In the genomic region with DNA sequence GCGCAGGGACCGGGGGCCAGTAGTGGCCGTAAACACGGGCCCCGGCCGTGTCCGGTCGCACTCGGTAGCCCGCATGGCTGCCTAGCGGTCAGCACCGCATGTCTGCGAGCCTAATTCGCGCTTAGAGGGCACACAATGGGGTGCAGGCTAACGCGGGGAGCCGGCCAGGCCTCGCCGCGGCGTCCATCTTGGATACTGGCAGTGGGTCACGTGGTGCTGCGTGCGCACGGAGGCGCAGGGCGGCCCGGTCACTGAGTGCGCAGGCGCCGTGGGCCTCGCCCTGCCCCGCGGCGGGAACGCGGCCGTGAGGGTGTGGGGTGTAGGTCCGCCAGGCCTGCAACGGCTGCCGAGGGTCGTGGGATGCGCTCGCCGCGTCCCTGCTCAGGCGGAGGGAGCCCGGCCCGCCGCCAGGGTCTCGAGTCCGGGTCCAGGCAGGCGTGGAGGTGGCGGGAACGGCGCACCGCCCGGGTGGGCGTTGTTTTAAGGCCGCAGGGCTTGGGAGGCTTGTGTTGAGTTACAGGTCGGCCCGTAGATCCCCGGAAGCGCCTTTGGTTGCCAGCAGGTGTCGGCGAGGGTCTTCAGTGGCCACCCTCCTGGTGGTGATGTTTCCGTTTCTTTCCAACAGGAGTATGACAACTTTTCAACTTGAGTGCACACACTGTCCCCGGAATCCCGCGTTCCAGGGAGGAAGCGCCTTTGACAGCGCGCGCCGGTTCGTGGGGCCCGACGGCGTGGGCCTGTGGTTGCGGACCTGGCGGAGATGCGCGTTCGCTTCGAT, we compare ENCODE assay signal across 8 cellular contexts. TPM values are rescaled to one million over a fixed set of nuclear protein-coding genes. Genes with fewer than 3 reads are reported as not detected.
DNase-seq lines count a peak whose midpoint lies in the region; ATAC-seq and TF ChIP-seq lines count a peak whose summit lies in the region.

No MANE protein-coding gene starts in this region.

- H3K4me3 ChIP-seq in heart right ventricle (peak overlapping the region; percentile 52 to 88 (median 73)), upper lobe of left lung (peak overlapping the region; percentile 63 to 75 (median 66))

- peak in 1 of 4 donors; percentile 74 for TF ChIP-seq EP300 in upper lobe of left lung (IDR thresholded peaks at IDR 0.05)

- ATAC-seq in HG02763 (IDR thresholded peaks at IDR 0.05; ENCODE audit: unreplicated experiment), result peak; percentile 56
- ATAC-seq in heart right ventricle, result peak; percentile 87 to 94 (median 90)
- ATAC-seq in upper lobe of left lung (ENCODE audit: low FRiP score in 2 of 2), result peak; percentile 93 to 95

- H3K9me3 ChIP-seq in heart right ventricle (no peaks in the 10 kb centered on the region), upper lobe of left lung (no peaks in the 10 kb centered on the region)

- TF ChIP-seq POLR2A in upper lobe of left lung (IDR thresholded peaks at IDR 0.05), result peak; percentile 98 to 100 (median 99)

- H3K36me3 ChIP-seq in heart right ventricle, result no peaks in the 10 kb centered on the region
- no peaks in the 10 kb centered on the region for H3K36me3 ChIP-seq in upper lobe of left lung

- H3K27ac ChIP-seq in adipose tissue (ENCODE audit: low read depth, low read length) (peak overlapping the region; percentile 100), heart right ventricle (peak overlapping the region; percentile 95 to 100 (median 100)), upper lobe of left lung (peak overlapping the region; percentile 96 to 100 (median 100))

- WGBS in adipose tissue, 3 donors, result 0 to 1% (median 1%) methylated on average over 85 to 86 of the region's 86 CpGs
- WGBS in heart right ventricle, 2 donors, result 0 to 1% methylated on average over 86 of the region's 86 CpGs
- 0 to 1% methylated on average over 27 to 54 of the region's 86 CpGs for WGBS in upper lobe of left lung, 2 donors

- H3K4me1 ChIP-seq in heart right ventricle (peaks cover 0 to 38% (median 28%) of the 10 kb centered on the region in 9 donors), upper lobe of left lung (peaks cover 13 to 32% (median 23%) of the 10 kb centered on the region in 4 donors)

- H3K27me3 ChIP-seq in heart right ventricle (no peaks in the 10 kb centered on the region), upper lobe of left lung (no peaks in the 10 kb centered on the region)

- DNase-seq in GM13976 (ENCODE audit: low spot score) (peak; percentile 99), NCI-H128 (lab: John Stamatoyannopoulos, UW; ENCODE audit: unreplicated experiment) (peak; percentile 72), SKM-1 treated with dmso at 0.1 percent for 144 hours (lab: John Stamatoyannopoulos, UW; ENCODE audit: unreplicated experiment) (peak; percentile 87), heart right ventricle (peak; percentile 92 to 95), posterior vena cava (ENCODE audit: low spot score) (peak; percentile 98), upper lobe of left lung (peak; percentile 95 to 99)

- TF ChIP-seq CTCF in GM13976 (IDR thresholded peaks at IDR 0.05; ENCODE audit: borderline replicate concordance, control extremely low read depth, extremely low read depth, insufficient read depth, missing control alignments), result no peak
- TF ChIP-seq CTCF in heart right ventricle (IDR thresholded peaks at IDR 0.05), result peak in 2 of 9 donors; percentile 21 to 24
- TF ChIP-seq CTCF in upper lobe of left lung (IDR thresholded peaks at IDR 0.05), result peak in 5 of 6 experiments; percentile 11 to 62 (median 39)

- in situ Hi-C loops in GM13976 (cut with MboI; ENCODE audit: low sequenced_read_pairs, unreplicated experiment), result no loop called here

- intact Hi-C loops in heart right ventricle (cut with DNase I), result loop anchor here in 3 of 10 donors (5.0 to 10.0 kb wide), 2 partner anchors 84 to 277 kb away; no protein-coding TSS in a partner anchor
- intact Hi-C loops in posterior vena cava (cut with DNase I), result no loop called here

RNA-seq across cellular contexts. Expression of a gene that starts 0.8 kb away (rescaled TPM):
- 10 to 100 TPM in 1 of 3 donors, 1 to 10 TPM in 2; 4.4 to 10.9 (median 5.6) TPM for polyA plus RNA-seq in adipose tissue
- total RNA-seq in heart right ventricle, result 10 to 100 TPM; 18.8 to 40.0 (median 27.2) TPM
- polyA plus RNA-seq in heart right ventricle, result 10 to 100 TPM in 1 of 2 donors, 1 to 10 TPM in 1; 3.7 to 14.9 TPM
- total RNA-seq in posterior vena cava, result 10 to 100 TPM; 47.6 to 66.9 TPM
- total RNA-seq in upper lobe of left lung, result 100 to 1,000 TPM in 1 of 6 donors, 10 to 100 TPM in 5; 16.1 to 108 (median 45.0) TPM

Comparison
In these comparisons a context has a peak if more than half of its experiments do, and no peak if none do; other contexts are left out.
1. Peak in every context shown above with its lines: DNase-seq, ATAC-seq, H3K4me3 ChIP-seq and H3K27ac ChIP-seq.